23 cellular contexts compared by ENCODE assay signal in the genomic region with DNA sequence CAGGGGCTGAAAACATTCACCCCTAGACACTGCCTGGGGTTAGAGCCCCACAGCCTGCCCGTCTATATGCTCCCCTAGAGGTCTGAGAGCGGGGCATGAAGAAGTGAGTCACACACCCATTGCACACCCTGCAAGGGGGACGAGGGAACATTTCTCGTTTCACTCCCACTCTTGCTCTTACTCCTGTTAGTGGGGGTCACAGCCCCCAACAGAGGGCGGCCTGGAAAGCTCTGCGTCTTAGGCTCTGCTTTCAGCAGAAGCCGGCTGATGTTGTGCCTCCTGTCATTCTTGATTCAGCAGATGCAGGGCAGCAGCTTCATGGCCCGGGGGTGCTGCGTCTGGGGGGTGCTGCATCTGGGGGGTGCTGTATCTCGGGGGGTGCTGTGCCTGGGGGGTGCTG.
DNase-seq lines count a peak whose midpoint lies in the region; ATAC-seq and TF ChIP-seq lines count a peak whose summit lies in the region.
"Had no signal": no experiment of that assay in that cellular context is flagged by ENCODE, and none has a peak within 500 bp of the region (broad histone marks: within the 10 kb centered on the region; RNA-seq: fewer than 3 reads in every experiment).

No MANE protein-coding gene starts in this region.

- no peaks in the 10 kb centered on the region for H3K27me3 ChIP-seq in RWPE2 (ENCODE audit: insufficient read depth, poor library complexity, severe bottlenecking)
- peaks cover 0 to 39% (median 0%) of the 10 kb centered on the region in 7 donors for H3K27me3 ChIP-seq in spleen (replicated peaks in 1 of 7)
- H3K27me3 ChIP-seq: BLaER1 treated with 17β-estradiol and CSF1 and Interleukin-3, amounts not matched to agents 10 nM and 100 nM had no signal

- no peak overlapping the region for H3K27ac Mint-ChIP-seq in osteocyte (ENCODE audit: unreplicated experiment)
- H3K27ac Mint-ChIP-seq: CD4-positive, alpha-beta T cell; CD8-positive, alpha-beta memory T cell; HFFc6 had no signal

- TF ChIP-seq POLR2A in spleen (IDR thresholded peaks at IDR 0.05): no peak

- no peak overlapping the region for H3K4me3 ChIP-seq in RWPE2 (ENCODE audit: severe bottlenecking)
- H3K4me3 ChIP-seq in spleen: no peak overlapping the region
- H3K4me3 ChIP-seq: A549; BLaER1 treated with 17β-estradiol and CSF1 and Interleukin-3, amounts not matched to agents 10 nM and 100 nM; GM12878; HAP-1 had no signal

- no peaks in the 10 kb centered on the region for H3K4me1 ChIP-seq in RWPE2 (ENCODE audit: insufficient read depth, poor library complexity, severe bottlenecking)
- H3K4me1 ChIP-seq in spleen: no peaks in the 10 kb centered on the region
- H3K4me1 ChIP-seq: BE2C, HAP-1 had no signal

- DNase-seq in GM13976 (ENCODE audit: low spot score): peak; percentile 3
- peak; percentile 31 for DNase-seq in RWPE2 (ENCODE audit: low spot score)
- peak; percentile 43 for DNase-seq in spleen
- no peak for DNase-seq in osteocyte (ENCODE audit: extremely low spot score, unreplicated experiment)
- DNase-seq: 8988T; ACHN; AML-193; BE2C; CD4-positive, alpha-beta T cell; CD8-positive, alpha-beta memory T cell; DMS 273 treated with DMSO at 0.1 percent for 48 hours; DMS79; EL; GDM1; GOT3; HFFc6 had no signal

- in situ Hi-C loops in GM13976 (cut with MboI; ENCODE audit: low sequenced_read_pairs, unreplicated experiment): no loop called here

- no peaks in the 10 kb centered on the region for H3K4me1 Mint-ChIP-seq in osteocyte (ENCODE audit: unreplicated experiment)
- H3K4me1 Mint-ChIP-seq: CD8-positive, alpha-beta memory T cell had no signal

- H3K27me3 Mint-ChIP-seq in osteocyte (ENCODE audit: unreplicated experiment): peaks cover 6% of the 10 kb centered on the region
- H3K27me3 Mint-ChIP-seq: CD4-positive, alpha-beta T cell; CD8-positive, alpha-beta memory T cell had no signal

- TF ChIP-seq CTCF in GM13976 (IDR thresholded peaks at IDR 0.05; ENCODE audit: borderline replicate concordance, control extremely low read depth, extremely low read depth, insufficient read depth, missing control alignments): no peak
- TF ChIP-seq CTCF in RWPE2 (IDR thresholded peaks at IDR 0.05; ENCODE audit: poor library complexity, severe bottlenecking): no peak
- no peak for TF ChIP-seq CTCF in spleen (IDR thresholded peaks at IDR 0.05 in 8 of 11, conservative IDR thresholded peaks at IDR 0.05 in 3 of 11)
- no peak for TF ChIP-seq CTCF in osteocyte (IDR thresholded peaks at IDR 0.05)

- WGBS in spleen, 5 donors: 73 to 83% (median 75%) methylated on average over 7 to 10 of the region's 10 CpGs

- H3K4me3 Mint-ChIP-seq in osteocyte (ENCODE audit: unreplicated experiment): no peak overlapping the region
- H3K4me3 Mint-ChIP-seq: CD14-positive monocyte; CD4-positive, alpha-beta T cell; CD8-positive, alpha-beta memory T cell; HFFc6 had no signal

- H3K36me3 Mint-ChIP-seq in osteocyte (ENCODE audit: unreplicated experiment): no peaks in the 10 kb centered on the region
- H3K36me3 Mint-ChIP-seq: CD14-positive monocyte; CD8-positive, alpha-beta memory T cell had no signal

- H3K9me3 ChIP-seq in RWPE2 (ENCODE audit: severe bottlenecking): no peaks in the 10 kb centered on the region
- no peaks in the 10 kb centered on the region for H3K9me3 ChIP-seq in spleen
- H3K9me3 ChIP-seq: BE2C; BLaER1 treated with 17β-estradiol and CSF1 and Interleukin-3, amounts not matched to agents 10 nM and 100 nM; HAP-1 had no signal

- ATAC-seq in RWPE2 (ENCODE audit: low read depth) (no peak), HG02642 (IDR thresholded peaks at IDR 0.05; ENCODE audit: poor library complexity, unreplicated experiment) (no peak), GM21786 (IDR thresholded peaks at IDR 0.05; ENCODE audit: unreplicated experiment) (no peak)
- ATAC-seq: A549, GM12878 had no signal

- H3K27ac ChIP-seq in RWPE2 (ENCODE audit: poor library complexity, severe bottlenecking) (no peak overlapping the region), spleen (no peak overlapping the region)
- H3K27ac ChIP-seq: BLaER1 treated with 17β-estradiol and CSF1 and Interleukin-3, amounts not matched to agents 10 nM and 100 nM had no signal

- intact Hi-C loops in spleen (cut with DNase I; ENCODE audit: low total_unique reads): no loop called here

- H3K9me3 Mint-ChIP-seq in osteocyte (ENCODE audit: unreplicated experiment): no peaks in the 10 kb centered on the region
- H3K9me3 Mint-ChIP-seq: CD4-positive, alpha-beta T cell; CD8-positive, alpha-beta memory T cell; HFFc6 had no signal

- H3K36me3 ChIP-seq in RWPE2 (ENCODE audit: low read depth): no peaks in the 10 kb centered on the region
- no peaks in the 10 kb centered on the region for H3K36me3 ChIP-seq in spleen
- H3K36me3 ChIP-seq: BE2C; BLaER1 treated with 17β-estradiol and CSF1 and Interleukin-3, amounts not matched to agents 10 nM and 100 nM; HAP-1 had no signal
